In genomic region chr15:30065025-30065801, GRCh38 we compare ENCODE assay signal across 13 cellular contexts. TPM values are rescaled to one million over a fixed set of nuclear protein-coding genes. Genes with fewer than 3 reads are reported as not detected.
DNase-seq lines count a peak whose midpoint lies in the region; TF ChIP-seq lines count a peak whose summit lies in the region.
"Had no signal": no experiment of that assay in that cellular context is flagged by ENCODE, and none has a peak within 500 bp of the region (broad histone marks: within the 10 kb centered on the region; RNA-seq: fewer than 3 reads in every experiment).

No MANE protein-coding gene starts in this region.

- peak overlapping the region; percentile 40 for H3K4me3 Mint-ChIP-seq in osteocyte (ENCODE audit: unreplicated experiment)
- H3K4me3 Mint-ChIP-seq: activated CD4-positive, alpha-beta T cell treated with anti-CD3 and anti-CD28 coated beads for 36 hours; brain had no signal

- CTCF ChIA-PET in GM10248 (lab: Yijun Ruan, JAX), result no interaction called here

- POLR2A ChIA-PET in GM10248 (lab: Yijun Ruan, JAX), result no interaction called here

- H3K27ac ChIP-seq in esophagus squamous epithelium, result peak overlapping the region in 1 of 4 donors; percentile 34
- peak overlapping the region in 1 of 5 donors; percentile 20 for H3K27ac ChIP-seq in adrenal gland

- H3K4me3 ChIP-seq in epithelial cell of proximal tubule (ENCODE audit: low read depth, low read length) (no peak overlapping the region), esophagus squamous epithelium (no peak overlapping the region), adrenal gland (no peak overlapping the region)

- H3K4me1 ChIP-seq in esophagus squamous epithelium, result no peaks in the 10 kb centered on the region
- no peaks in the 10 kb centered on the region for H3K4me1 ChIP-seq in adrenal gland (replicated peaks in 1 of 2)

- intact Hi-C loops in esophagus squamous epithelium (cut with DNase I), result no loop called here
- intact Hi-C loops in adrenal gland (cut with DNase I), result no loop called here

- H3K9me3 ChIP-seq in esophagus squamous epithelium (no peaks in the 10 kb centered on the region), adrenal gland (replicated peaks in 1 of 3) (no peaks in the 10 kb centered on the region)

- peaks cover 32% of the 10 kb centered on the region for H3K4me1 Mint-ChIP-seq in osteocyte (ENCODE audit: unreplicated experiment)
- H3K4me1 Mint-ChIP-seq: activated CD4-positive, alpha-beta T cell treated with anti-CD3 and anti-CD28 coated beads for 36 hours had no signal

- H3K36me3 Mint-ChIP-seq in osteocyte (ENCODE audit: unreplicated experiment), result peaks cover 3% of the 10 kb centered on the region
- H3K36me3 Mint-ChIP-seq: brain had no signal

- H3K27ac Mint-ChIP-seq in osteocyte (ENCODE audit: unreplicated experiment), result peak overlapping the region; percentile 91
- H3K27ac Mint-ChIP-seq: activated CD4-positive, alpha-beta T cell treated with anti-CD3 and anti-CD28 coated beads for 36 hours; brain had no signal

- H3K9me3 Mint-ChIP-seq in osteocyte (ENCODE audit: unreplicated experiment), result no peaks in the 10 kb centered on the region

- peaks cover 20% of the 10 kb centered on the region for H3K27me3 Mint-ChIP-seq in osteocyte (ENCODE audit: unreplicated experiment)

- in situ Hi-C loops in Caki2 (cut with HindIII; ENCODE audit: low pct_unique_long_range_greater_than_20kb, low sequenced_read_pairs), result no loop called here

- H3K27me3 ChIP-seq in esophagus squamous epithelium (no peaks in the 10 kb centered on the region), adrenal gland (no peaks in the 10 kb centered on the region)

- H3K36me3 ChIP-seq in esophagus squamous epithelium (no peaks in the 10 kb centered on the region), adrenal gland (replicated peaks in 1 of 2) (no peaks in the 10 kb centered on the region)

- TF ChIP-seq CTCF in epithelial cell of proximal tubule (conservative IDR thresholded peaks at IDR 0.05; ENCODE audit: low read depth, low read length) (no peak), osteocyte (IDR thresholded peaks at IDR 0.05) (no peak), GM10248 (IDR thresholded peaks at IDR 0.05; ENCODE audit: control extremely low read depth, extremely low read depth, low read depth, missing control alignments) (no peak), esophagus squamous epithelium (IDR thresholded peaks at IDR 0.05) (no peak), adrenal gland (IDR thresholded peaks at IDR 0.05) (no peak)

- peak; percentile 92 for DNase-seq in Caki2 (ENCODE audit: low read depth)
- peak; percentile 34 for DNase-seq in NCI-H2029 treated with DMSO at 0.1 percent for 48 hours (lab: John Stamatoyannopoulos, UW)
- peak; percentile 91 for DNase-seq in epithelial cell of proximal tubule (ENCODE audit: low read depth)
- no peak for DNase-seq in osteocyte (ENCODE audit: extremely low spot score, unreplicated experiment)
- no peak for DNase-seq in DMS114 treated with DMSO at 0.1 percent for 48 hours (lab: John Stamatoyannopoulos, UW; ENCODE audit: unreplicated experiment)
- no peak for DNase-seq in GM10248 (ENCODE audit: extremely low spot score)
- DNase-seq in esophagus squamous epithelium (lab: John Stamatoyannopoulos, UW), result no peak
- DNase-seq in adrenal gland, result no peak
- DNase-seq: activated CD4-positive, alpha-beta T cell treated with anti-CD3 and anti-CD28 coated beads for 36 hours; OCI-M1; stimulated activated CD4-positive, alpha-beta T cell treated with anti-CD3 and anti-CD28 coated beads, Interleukin-4, amount 100 ng/mL, for 1 hour had no signal

- 58 to 62% methylated on average over 12 of the region's 12 CpGs for WGBS in esophagus squamous epithelium, 2 donors
- WGBS in adrenal gland, 4 donors, result 53 to 65% (median 60%) methylated on average over 12 of the region's 12 CpGs

- TF ChIP-seq POLR2A in esophagus squamous epithelium (IDR thresholded peaks at IDR 0.05) (no peak), adrenal gland (IDR thresholded peaks at IDR 0.05) (no peak)

RNA-seq across cellular contexts. Expression of gene GOLGA8J, which starts 17.5 kb away (rescaled TPM):
- total RNA-seq in Caki2 (2014; rRNA removed; shearing (Covaris generic); ENCODE audit: low replicate concordance), result not detected in 2 replicates
- total RNA-seq in epithelial cell of proximal tubule (not detected in 2 replicates), osteocyte (0.34 TPM in 1 of 2 replicates, not detected in the other), esophagus squamous epithelium (not detected), adrenal gland (under 1 TPM in 1 of 8 donors, not detected in 7; 0.29 TPM)
- not detected for polyA plus RNA-seq in adrenal gland
- total RNA-seq: lower leg skin had no signal

Comparison
In these comparisons a context has a peak if more than half of its experiments do, and no peak if none do; other contexts are left out.
1. DNase-seq: peak in Caki2 (single experiment), NCI-H2029 treated with DMSO at 0.1 percent for 48 hours (single experiment) and epithelial cell of proximal tubule (single experiment); none in osteocyte (single experiment), DMS114 treated with DMSO at 0.1 percent for 48 hours (single experiment), GM10248 (single experiment), esophagus squamous epithelium (single experiment) and adrenal gland (0 of 7).